Comparison of ENCODE assay signal across 36 cellular contexts in the genomic region with DNA sequence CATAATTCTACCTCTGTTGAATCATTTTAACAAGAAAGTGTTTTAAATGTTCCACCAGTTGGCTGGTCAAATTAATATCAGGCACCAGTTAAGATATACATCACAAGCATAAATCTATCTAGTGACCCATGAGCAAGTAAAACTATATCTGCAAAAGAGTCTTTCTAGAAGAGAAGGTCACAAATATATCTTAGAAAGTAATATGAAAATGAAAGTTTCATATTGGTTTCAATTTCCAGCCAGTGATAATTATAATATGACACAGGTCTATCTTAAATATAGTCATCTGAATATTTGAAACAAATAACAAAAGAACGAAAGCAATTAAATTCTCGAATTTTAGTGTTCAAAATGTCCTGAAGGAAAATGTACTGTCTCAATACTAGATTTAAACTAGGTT.
"Had no signal": no experiment of that assay in that cellular context is flagged by ENCODE, and none has a peak within 500 bp of the region (broad histone marks: within the 10 kb centered on the region; RNA-seq: fewer than 3 reads in every experiment).

No MANE protein-coding gene starts in this region.

- H3K27me3 Mint-ChIP-seq: activated B cell treated with CpG ODN at 0.5 μM for 24 hours; activated CD4-positive, alpha-beta memory T cell treated with anti-CD3 and anti-CD28 coated beads, Interleukin-2, amount 10 ng/mL, durations not matched to agents 7 days and 5 days; activated CD4-positive, alpha-beta T cell treated with anti-CD3 and anti-CD28 coated beads for 36 hours; activated CD4-positive, alpha-beta T cell treated with anti-CD3 and anti-CD28 coated beads, Interleukin-2, amount 10 ng/mL, durations not matched to agents 7 days and 5 days; activated CD8-positive, alpha-beta memory T cell treated with anti-CD3 and anti-CD28 coated beads, Interleukin-2, amount 10 ng/mL, durations not matched to agents 7 days and 5 days; activated naive CD8-positive, alpha-beta T cell treated with anti-CD3 and anti-CD28 coated beads for 36 hours; activated T-cell treated with anti-CD3 and anti-CD28 coated beads, Interleukin-2, amount 50 U/mL, for 24 hours; activated T-helper 17 cell treated with anti-CD3 and anti-CD28 coated beads, Interleukin-2, amount 50 U/mL, for 72 hours; central memory CD8-positive, alpha-beta T cell had no signal

- H3K36me3 Mint-ChIP-seq: activated CD8-positive, alpha-beta memory T cell treated with anti-CD3 and anti-CD28 coated beads, Interleukin-2, amount 10 ng/mL, durations not matched to agents 7 days and 5 days; activated naive CD4-positive, alpha-beta T cell treated with anti-CD3 and anti-CD28 coated beads, Interleukin-2, amount 50 U/mL, for 72 hours; activated naive CD8-positive, alpha-beta T cell treated with anti-CD3 and anti-CD28 coated beads for 36 hours; brain had no signal

- FAIRE-seq: bronchial epithelial cell, TTC549 had no signal

- H3K4me1 Mint-ChIP-seq: activated B cell treated with CpG ODN at 0.5 μM for 24 hours; activated CD4-positive, alpha-beta memory T cell treated with anti-CD3 and anti-CD28 coated beads, Interleukin-2, amount 10 ng/mL, durations not matched to agents 7 days and 5 days; activated CD4-positive, alpha-beta T cell treated with anti-CD3 and anti-CD28 coated beads for 36 hours; activated CD4-positive, alpha-beta T cell treated with anti-CD3 and anti-CD28 coated beads, Interleukin-2, amount 10 ng/mL, durations not matched to agents 7 days and 5 days; activated CD8-positive, alpha-beta memory T cell treated with anti-CD3 and anti-CD28 coated beads, Interleukin-2, amount 10 ng/mL, durations not matched to agents 7 days and 5 days; activated naive CD8-positive, alpha-beta T cell treated with anti-CD3 and anti-CD28 coated beads for 36 hours; activated T-helper 17 cell treated with anti-CD3 and anti-CD28 coated beads, Interleukin-2, amount 50 U/mL, for 72 hours; brain; central memory CD8-positive, alpha-beta T cell had no signal

- ATAC-seq: activated CD4-positive, alpha-beta T cell treated with anti-CD3 and anti-CD28 coated beads for 36 hours; activated CD8-positive, alpha-beta memory T cell treated with anti-CD3 and anti-CD28 coated beads, Interleukin-2, amount 10 ng/mL, durations not matched to agents 7 days and 5 days; activated CD8-positive, alpha-beta T cell treated with anti-CD3 and anti-CD28 coated beads, Interleukin-2, amount 10 ng/mL, durations not matched to agents 7 days and 5 days; activated naive CD4-positive, alpha-beta T cell treated with anti-CD3 and anti-CD28 coated beads, Interleukin-2, amount 50 U/mL, for 72 hours; activated T-cell treated with anti-CD3 and anti-CD28 coated beads, Interleukin-2, amount 50 U/mL, for 72 hours; activated T-helper 17 cell treated with anti-CD3 and anti-CD28 coated beads, Interleukin-2, amount 50 U/mL, for 72 hours had no signal

- H3K4me3 Mint-ChIP-seq: activated B cell treated with CpG ODN at 0.5 μM for 24 hours; activated CD4-positive, alpha-beta memory T cell treated with anti-CD3 and anti-CD28 coated beads, Interleukin-2, amount 10 ng/mL, durations not matched to agents 7 days and 5 days; activated CD4-positive, alpha-beta T cell treated with anti-CD3 and anti-CD28 coated beads for 36 hours; activated CD4-positive, alpha-beta T cell treated with anti-CD3 and anti-CD28 coated beads, Interleukin-2, amount 10 ng/mL, durations not matched to agents 7 days and 5 days; activated CD8-positive, alpha-beta memory T cell treated with anti-CD3 and anti-CD28 coated beads, Interleukin-2, amount 10 ng/mL, durations not matched to agents 7 days and 5 days; activated CD8-positive, alpha-beta T cell treated with anti-CD3 and anti-CD28 coated beads, Interleukin-2, amount 10 ng/mL, durations not matched to agents 7 days and 5 days; activated naive CD4-positive, alpha-beta T cell treated with anti-CD3 and anti-CD28 coated beads for 36 hours; activated naive CD8-positive, alpha-beta T cell treated with anti-CD3 and anti-CD28 coated beads for 36 hours; activated T-cell treated with anti-CD3 and anti-CD28 coated beads, Interleukin-2, amount 50 U/mL, for 24 hours; activated T-cell treated with anti-CD3 and anti-CD28 coated beads, Interleukin-2, amount 50 U/mL, for 72 hours; activated T-helper 1 cell treated with anti-CD3 and anti-CD28 coated beads, Interleukin-12 subunit alpha, Interleukin-12 subunit beta, Interleukin-2, Interleukin-4 antibody, amounts not matched to agents 30 ng/mL and 10 ng/mL and 1 ng/mL, durations not matched to agents 14 hours and 24 hours and 36 hours; activated T-helper 17 cell treated with anti-CD3 and anti-CD28 coated beads, Interleukin-2, amount 50 U/mL, for 72 hours; brain; central memory CD8-positive, alpha-beta T cell; T-helper 1 cell treated with Interleukin-12 subunit alpha and Interleukin-12 subunit beta and Interleukin-4 antibody, amounts not matched to agents 30 μg/mL and 1 μg/mL, for 36 hours; T-helper 2 cell treated with Interferon-gamma antibody and Interleukin-4, amounts not matched to agents 5 μg/mL and 100 μg/mL, for 36 hours had no signal

- DNase-seq: activated B cell treated with CpG ODN at 0.5 μM for 24 hours; activated CD4-positive, alpha-beta memory T cell treated with anti-CD3 and anti-CD28 coated beads, Interleukin-2, amount 10 ng/mL, durations not matched to agents 7 days and 5 days; activated CD4-positive, alpha-beta T cell treated with anti-CD3 and anti-CD28 coated beads for 1 hour; activated CD4-positive, alpha-beta T cell treated with anti-CD3 and anti-CD28 coated beads for 36 hours; activated CD4-positive, alpha-beta T cell treated with anti-CD3 and anti-CD28 coated beads for 48 hours; activated CD4-positive, alpha-beta T cell treated with anti-CD3 and anti-CD28 coated beads, Interleukin-2, amount 10 ng/mL, durations not matched to agents 7 days and 5 days; activated CD4-positive, alpha-beta T cell treated with anti-CD3 and anti-CD28 coated beads, Interleukin-2, amount 50 U/mL, for 48 hours; activated CD8-positive, alpha-beta memory T cell treated with anti-CD3 and anti-CD28 coated beads for 24 hours; activated CD8-positive, alpha-beta memory T cell treated with anti-CD3 and anti-CD28 coated beads, Interleukin-2, amount 10 ng/mL, durations not matched to agents 7 days and 5 days; activated CD8-positive, alpha-beta memory T cell treated with anti-CD3 and anti-CD28 coated beads, Interleukin-2, amount 50 U/mL, for 48 hours; activated CD8-positive, alpha-beta T cell treated with anti-CD3 and anti-CD28 coated beads, Interleukin-2, amount 10 ng/mL, durations not matched to agents 7 days and 5 days; activated effector memory CD4-positive, alpha-beta T cell treated with anti-CD3 and anti-CD28 coated beads, Interleukin-2, amount 50 U/mL, for 16 hours; activated gamma-delta T cell treated with Interleukin-2 at 50 U/mL for 16 hours; activated naive CD4-positive, alpha-beta T cell; activated naive CD4-positive, alpha-beta T cell treated with anti-CD3 and anti-CD28 coated beads for 36 hours; activated naive CD4-positive, alpha-beta T cell treated with anti-CD3 and anti-CD28 coated beads, Interleukin-2, amount 50 U/mL, for 16 hours; activated naive CD8-positive, alpha-beta T cell treated with anti-CD3 and anti-CD28 coated beads for 36 hours; activated T-cell treated with anti-CD3 and anti-CD28 coated beads, Interleukin-2, amount 50 U/mL, for 24 hours; activated T-cell treated with anti-CD3 and anti-CD28 coated beads, Interleukin-2, amount 50 U/mL, for 72 hours; adrenal gland; amniotic stem cell; aorta; caudate nucleus; cerebellar nuclear complex; colonic mucosa; T-helper 2 cell; T-helper 9 cell had no signal

- H3K9me3 Mint-ChIP-seq: activated B cell treated with CpG ODN at 0.5 μM for 24 hours; activated CD4-positive, alpha-beta memory T cell treated with anti-CD3 and anti-CD28 coated beads, Interleukin-2, amount 10 ng/mL, durations not matched to agents 7 days and 5 days; activated CD4-positive, alpha-beta T cell treated with anti-CD3 and anti-CD28 coated beads, Interleukin-2, amount 10 ng/mL, durations not matched to agents 7 days and 5 days; activated naive CD4-positive, alpha-beta T cell treated with anti-CD3 and anti-CD28 coated beads for 36 hours; activated naive CD8-positive, alpha-beta T cell treated with anti-CD3 and anti-CD28 coated beads for 36 hours; activated T-cell treated with anti-CD3 and anti-CD28 coated beads, Interleukin-2, amount 50 U/mL, for 72 hours; activated T-helper 1 cell treated with anti-CD3 and anti-CD28 coated beads, Interleukin-12 subunit alpha, Interleukin-12 subunit beta, Interleukin-2, Interleukin-4 antibody, amounts not matched to agents 30 ng/mL and 10 ng/mL and 1 ng/mL, durations not matched to agents 14 hours and 24 hours and 36 hours; activated T-helper 17 cell treated with anti-CD3 and anti-CD28 coated beads, Interleukin-2, amount 50 U/mL, for 72 hours; T-helper 1 cell treated with Interleukin-12 subunit alpha and Interleukin-12 subunit beta and Interleukin-4 antibody, amounts not matched to agents 30 μg/mL and 1 μg/mL, for 36 hours; T-helper 2 cell treated with Interferon-gamma antibody and Interleukin-4, amounts not matched to agents 5 μg/mL and 100 μg/mL, for 36 hours had no signal
